ENCODE assay signal across 8 cellular contexts in genomic region chr11:33257160-33257896, GRCh38. TPM values are rescaled to one million over a fixed set of nuclear protein-coding genes. Genes with fewer than 3 reads are reported as not detected.
DNase-seq lines count a peak whose midpoint lies in the region; ATAC-seq and TF ChIP-seq lines count a peak whose summit lies in the region.

Gene HIPK3 (plus strand): TSS chr11:33257381.

- peak within 1 kb of the TSS; percentile 93 to 99 (median 99) for H3K27ac Mint-ChIP-seq in IgD-negative memory B cell
- peak within 1 kb of the TSS; percentile 97 to 100 (median 99) for H3K27ac Mint-ChIP-seq in naive thymus-derived CD8-positive, alpha-beta T cell
- H3K27ac Mint-ChIP-seq in stimulated activated naive B cell treated with anti-CD40 and anti-IgM and Interleukin-4, amounts not matched to agents 10 μg/mL and 1 μg/mL and 100 μg/mL, for 72 hours: peak within 1 kb of the TSS; percentile 99

- POLR2A ChIA-PET in naive thymus-derived CD8-positive, alpha-beta T cell (lab: Charles Lee): interaction anchor here (0.6 to 1.5 kb wide), 4 partner anchors 11 to 517 kb away, joined by 3 to 5 read pairs (median 4); partner anchors contain the start of genes CSTF3 and FBXO3

- DNase-seq in DMS79 (lab: John Stamatoyannopoulos, UW) (peak; percentile 65), RPMI7951 (ENCODE audit: low read depth) (peak; percentile 78), fibroblast of lung (ENCODE audit: low read depth in 2 of 2) (peak; percentile 75)
- DNase-seq in activated T-helper 1 cell treated with anti-CD3 and anti-CD28 coated beads, Interleukin-2, amount 50 U/mL, for 16 hours (ENCODE audit: low read depth in 1 of 2, low spot score in 1 of 2): peak; percentile 54 to 65
- DNase-seq in naive thymus-derived CD8-positive, alpha-beta T cell: peak; percentile 56 to 83 (median 72)
- peak; percentile 81 for DNase-seq in stimulated activated naive B cell treated with anti-CD40 and anti-IgM and Interleukin-4, amounts not matched to agents 10 μg/mL and 1 μg/mL and 100 μg/mL, for 72 hours

- peaks cover 19 to 39% (median 29%) of the 10 kb centered on the region in 3 donors for H3K4me1 Mint-ChIP-seq in IgD-negative memory B cell
- H3K4me1 Mint-ChIP-seq in naive thymus-derived CD8-positive, alpha-beta T cell: peaks cover 22 to 46% (median 33%) of the 10 kb centered on the region in 4 donors
- H3K4me1 Mint-ChIP-seq in stimulated activated naive B cell treated with anti-CD40 and anti-IgM and Interleukin-4, amounts not matched to agents 10 μg/mL and 1 μg/mL and 100 μg/mL, for 72 hours: peaks cover 16 to 34% of the 10 kb centered on the region in 2 donors

- H3K9ac ChIP-seq in fibroblast of lung (ENCODE audit: insufficient read depth, low read length): peak within 1 kb of the TSS; percentile 100

- H3K79me2 ChIP-seq in fibroblast of lung (ENCODE audit: control insufficient read depth, insufficient read depth, low read length): peaks cover 40% of the 10 kb centered on the region

- peak within 1 kb of the TSS; percentile 95 to 99 (median 98) for H3K4me3 Mint-ChIP-seq in IgD-negative memory B cell
- peak within 1 kb of the TSS; percentile 95 to 99 (median 97) for H3K4me3 Mint-ChIP-seq in naive thymus-derived CD8-positive, alpha-beta T cell
- H3K4me3 Mint-ChIP-seq in stimulated activated naive B cell treated with anti-CD40 and anti-IgM and Interleukin-4, amounts not matched to agents 10 μg/mL and 1 μg/mL and 100 μg/mL, for 72 hours: peak within 1 kb of the TSS; percentile 93 to 96

- no peaks in the 10 kb centered on the region for H3K36me3 Mint-ChIP-seq in IgD-negative memory B cell
- H3K36me3 Mint-ChIP-seq in naive thymus-derived CD8-positive, alpha-beta T cell: peaks cover 0 to 4% (median 0%) of the 10 kb centered on the region in 3 donors
- H3K36me3 Mint-ChIP-seq in stimulated activated naive B cell treated with anti-CD40 and anti-IgM and Interleukin-4, amounts not matched to agents 10 μg/mL and 1 μg/mL and 100 μg/mL, for 72 hours: peaks cover 2 to 6% of the 10 kb centered on the region in 2 donors

- peak within 1 kb of the TSS; percentile 6 for H2AFZ ChIP-seq in fibroblast of lung (ENCODE audit: low read length)

- no peaks in the 10 kb centered on the region for H3K9me3 ChIP-seq in fibroblast of lung (ENCODE audit: control insufficient read depth, insufficient read depth, low read depth, low read length)

- H3K4me1 ChIP-seq in fibroblast of lung (ENCODE audit: control insufficient read depth, extremely low read depth, insufficient read depth, low read length): peaks cover 4% of the 10 kb centered on the region

- no peaks in the 10 kb centered on the region for H3K36me3 ChIP-seq in fibroblast of lung (ENCODE audit: control insufficient read depth, insufficient read depth, low read length)

- no peaks in the 10 kb centered on the region for H3K27me3 Mint-ChIP-seq in IgD-negative memory B cell
- H3K27me3 Mint-ChIP-seq in naive thymus-derived CD8-positive, alpha-beta T cell: no peaks in the 10 kb centered on the region
- H3K27me3 Mint-ChIP-seq in stimulated activated naive B cell treated with anti-CD40 and anti-IgM and Interleukin-4, amounts not matched to agents 10 μg/mL and 1 μg/mL and 100 μg/mL, for 72 hours: no peaks in the 10 kb centered on the region

- TF ChIP-seq CTCF in fibroblast of lung (conservative IDR thresholded peaks at IDR 0.05 in 1 of 2, IDR thresholded peaks at IDR 0.05 in 1 of 2; ENCODE audit: low read depth in 1 of 2, low read length in 2 of 2): no peak

- peak within 1 kb of the TSS; percentile 70 to 97 (median 92) for H3K4me3 ChIP-seq in fibroblast of lung (replicated peaks in 1 of 4; ENCODE audit: control extremely low read depth in 1 of 4, insufficient read depth in 1 of 4, low read depth in 3 of 4, low read length in 4 of 4)

- peak; percentile 78 for ATAC-seq in GM21529 (IDR thresholded peaks at IDR 0.05; ENCODE audit: unreplicated experiment)
- peak; percentile 73 to 79 for ATAC-seq in naive thymus-derived CD8-positive, alpha-beta T cell
- peak; percentile 79 to 83 for ATAC-seq in stimulated activated naive B cell treated with anti-CD40 and anti-IgM and Interleukin-4, amounts not matched to agents 10 μg/mL and 1 μg/mL and 100 μg/mL, for 72 hours (replicated peaks)

- H3K9me3 Mint-ChIP-seq in IgD-negative memory B cell: peaks cover 0 to 3% (median 0%) of the 10 kb centered on the region in 3 donors
- H3K9me3 Mint-ChIP-seq in naive thymus-derived CD8-positive, alpha-beta T cell: peaks cover 0 to 2% (median 0%) of the 10 kb centered on the region in 9 donors
- H3K9me3 Mint-ChIP-seq in stimulated activated naive B cell treated with anti-CD40 and anti-IgM and Interleukin-4, amounts not matched to agents 10 μg/mL and 1 μg/mL and 100 μg/mL, for 72 hours: no peaks in the 10 kb centered on the region

- peaks cover 13% of the 10 kb centered on the region for H4K20me1 ChIP-seq in fibroblast of lung (ENCODE audit: control insufficient read depth, extremely low read depth, insufficient read depth, low read length)

- no peaks in the 10 kb centered on the region for H3K27me3 ChIP-seq in fibroblast of lung (ENCODE audit: control insufficient read depth, insufficient read depth, low read length)

- peak within 1 kb of the TSS; percentile 73 for H3K4me2 ChIP-seq in fibroblast of lung (ENCODE audit: extremely low read depth, insufficient read depth, low read length)

- H3K27ac ChIP-seq in fibroblast of lung (ENCODE audit: insufficient read depth, low read length): peak within 1 kb of the TSS; percentile 100

RNA-seq across cellular contexts. Expression of gene HIPK3, which starts in this region (rescaled TPM):
- polyA plus RNA-seq in IgD-negative memory B cell: 26.9 TPM
- 30.5 and 32.0 TPM in 2 replicates for total RNA-seq in RPMI7951 (2014; rRNA removed; shearing (Covaris generic))
- 89.8 and 119 TPM in 2 replicates for total RNA-seq in fibroblast of lung
- polyA plus RNA-seq in fibroblast of lung: 16.3 and 24.5 TPM in 2 replicates
- 7.1 and 11.2 TPM in 2 replicates for polyA plus RNA-seq in fibroblast of lung (2012)
- 28.3 and 30.1 TPM in 2 replicates for polyA minus RNA-seq in fibroblast of lung (ENCODE audit: low replicate concordance)
- 10 to 100 TPM; 82.4 to 84.0 TPM for total RNA-seq in naive thymus-derived CD8-positive, alpha-beta T cell
- polyA plus RNA-seq in naive thymus-derived CD8-positive, alpha-beta T cell: 10 to 100 TPM; 22.1 to 29.9 (median 25.6) TPM

Comparison
In these comparisons a context has a peak if more than half of its experiments do, and no peak if none do; other contexts are left out.
1. Peak in every context shown above with its lines: DNase-seq, ATAC-seq, H3K4me3 ChIP-seq and H3K27ac ChIP-seq.